Comparison of ENCODE assay signal across 1 cellular context in genomic region chr22:30385913-30386312, GRCh38.
TF ChIP-seq lines count a peak whose summit lies in the region.

No MANE protein-coding gene starts in this region.

TF ChIP-seq in IMR-90, 13 proteins besides CTCF, POLR2A, EP300 and RAD21:
- TF ChIP-seq BHLHE40 (IDR thresholded peaks at IDR 0.05; ENCODE audit: low read depth, low read length) (no peak), RFX5 (IDR thresholded peaks at IDR 0.05; ENCODE audit: low read depth, low read length) (no peak), FOS (IDR thresholded peaks at IDR 0.05; ENCODE audit: low read depth, low read length) (no peak), MAFK (IDR thresholded peaks at IDR 0.05; ENCODE audit: low read depth, low read length) (no peak), CEBPB (IDR thresholded peaks at IDR 0.05; ENCODE audit: low read depth, low read length) (no peak), MXI1 (IDR thresholded peaks at IDR 0.05; ENCODE audit: borderline replicate concordance, low read depth, low read length) (no peak), SMC3 (IDR thresholded peaks at IDR 0.05; ENCODE audit: low read depth, low read length) (no peak), ELK1 (IDR thresholded peaks at IDR 0.05; ENCODE audit: borderline replicate concordance, low read depth, low read length) (no peak), RCOR1 (IDR thresholded peaks at IDR 0.05; ENCODE audit: insufficient replicate concordance, low read length) (no peak), NFE2L2 (IDR thresholded peaks at IDR 0.05; ENCODE audit: low read depth, low read length) (no peak), USF2 (IDR thresholded peaks at IDR 0.05; ENCODE audit: low read depth, low read length) (no peak), CHD1 (IDR thresholded peaks at IDR 0.05; ENCODE audit: low read depth, low read length) (no peak)
